Comparison of ENCODE assay signal across 8 cellular contexts in the genomic region with DNA sequence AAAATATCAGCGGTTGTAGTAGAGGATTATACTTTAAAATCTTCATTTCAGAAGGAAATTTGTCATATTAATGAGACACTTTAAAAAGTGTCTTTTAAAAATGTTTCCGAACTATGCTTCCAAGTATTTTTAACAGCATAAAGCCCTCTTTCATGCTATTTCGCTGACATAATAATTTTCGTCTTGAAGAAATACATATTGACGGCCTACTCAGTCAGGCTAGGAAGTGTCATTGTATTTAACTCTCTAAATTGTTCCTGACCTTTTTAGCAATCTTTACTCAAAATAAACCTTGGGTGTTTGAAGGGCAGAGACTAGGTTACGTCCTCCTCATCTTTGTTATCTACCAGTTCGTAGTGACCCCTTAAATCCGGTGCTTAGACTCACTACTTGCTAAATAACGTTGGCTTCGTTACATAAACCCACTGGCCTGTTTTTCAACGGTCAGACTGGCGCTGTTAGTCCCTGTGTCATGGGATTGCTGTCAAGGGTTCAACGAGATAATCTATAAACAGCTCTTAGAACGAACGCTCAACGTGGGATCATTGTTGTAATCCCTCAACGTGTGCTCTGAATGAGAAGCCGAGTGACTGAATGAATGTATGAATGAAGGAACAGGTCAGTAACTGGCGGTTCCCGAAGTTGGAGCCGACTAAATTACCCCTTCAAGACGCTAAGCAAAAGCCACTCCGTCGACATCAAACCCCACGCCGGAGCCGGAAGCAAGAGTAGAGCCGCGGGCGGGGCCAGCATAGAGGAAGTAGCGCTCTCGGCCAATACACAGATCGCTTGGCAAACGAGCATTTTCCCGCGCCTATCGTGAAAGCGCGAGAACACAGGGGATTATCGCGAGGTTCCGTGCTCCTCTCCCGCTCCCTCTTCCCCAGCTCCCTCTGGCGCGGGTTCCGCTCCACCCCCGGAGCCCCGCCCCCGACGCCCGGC. TPM values are rescaled to one million over a fixed set of nuclear protein-coding genes. Genes with fewer than 3 reads are reported as not detected.
DNase-seq lines count a peak whose midpoint lies in the region; ATAC-seq, FAIRE-seq and TF ChIP-seq lines count a peak whose summit lies in the region.

No MANE protein-coding gene starts in this region.

- H3K79me2 ChIP-seq in GM23248 (ENCODE audit: insufficient read depth) (peaks cover 45% of the 10 kb centered on the region), Karpas-422 (ENCODE audit: low read length) (peaks cover 30% of the 10 kb centered on the region)

- 1% methylated on average over 39 to 50 of the region's 51 CpGs for WGBS in GM23248 (ENCODE audit: low coverage in 1 of 2, low lambda C conversion rate in 2 of 2, missing lambda C conversion rate in 2 of 2), 2 experiments

- H3F3A ChIP-seq in GM23248 (ENCODE audit: insufficient read depth) = peaks cover 37% of the 10 kb centered on the region

- peak overlapping the region; percentile 95 for H3K4me2 ChIP-seq in GM23248 (ENCODE audit: unreplicated experiment)
- H3K4me2 ChIP-seq in Karpas-422 (ENCODE audit: low read depth, low read length, poor library complexity, severe bottlenecking) = peak overlapping the region; percentile 73

- TF ChIP-seq CTCF in fibroblast of pulmonary artery (IDR thresholded peaks at IDR 0.05; ENCODE audit: low read length, missing control alignments) (no peak), natural killer cell (IDR thresholded peaks at IDR 0.05) (no peak)

- peak; percentile 99 for DNase-seq in Daoy (ENCODE audit: low read depth)
- peak; percentile 100 for DNase-seq in GM23248
- DNase-seq in Karpas-422 = peak; percentile 100
- DNase-seq in RCC 7860 (ENCODE audit: low spot score) = peak; percentile 93
- DNase-seq in activated T-helper 1 cell treated with anti-CD3 and anti-CD28 coated beads, Interleukin-12 subunit alpha, Interleukin-12 subunit beta, Interleukin-2, Interleukin-4 antibody, amounts not matched to agents 30 ng/mL and 10 ng/mL and 1 ng/mL, durations not matched to agents 14 hours and 24 hours and 36 hours (ENCODE audit: low spot score) = peak; percentile 96
- DNase-seq in fibroblast of pulmonary artery (ENCODE audit: low read depth) = peak; percentile 100
- peak; percentile 85 for DNase-seq in natural killer cell
- peak; percentile 94 for DNase-seq in stimulated activated naive CD4-positive, alpha-beta T cell treated with Interleukin-2 at 50 U/mL for 16 hours (lab: John Stamatoyannopoulos, UW)

- H3K4me3 ChIP-seq in GM23248 (peak overlapping the region; percentile 99), Karpas-422 (ENCODE audit: low read length) (peak overlapping the region; percentile 93), fibroblast of pulmonary artery (replicated peaks; ENCODE audit: low read depth, low read length) (peak overlapping the region; percentile 78)

- no peaks in the 10 kb centered on the region for H3K27me3 Mint-ChIP-seq in activated T-helper 1 cell treated with anti-CD3 and anti-CD28 coated beads, Interleukin-12 subunit alpha, Interleukin-12 subunit beta, Interleukin-2, Interleukin-4 antibody, amounts not matched to agents 30 ng/mL and 10 ng/mL and 1 ng/mL, durations not matched to agents 14 hours and 24 hours and 36 hours (ENCODE audit: insufficient read depth)
- peaks cover 0 to 2% of the 10 kb centered on the region in 2 donors for H3K27me3 Mint-ChIP-seq in natural killer cell (ENCODE audit: low read depth in 2 of 2)

- H3K9ac ChIP-seq in GM23248 = peak overlapping the region; percentile 92
- H3K9ac ChIP-seq in Karpas-422 (ENCODE audit: low read length) = peak overlapping the region; percentile 89

- peak; percentile 66 for FAIRE-seq in RCC 7860 (lab: Jason Lieb, UNC)

- H3K4me1 Mint-ChIP-seq in activated T-helper 1 cell treated with anti-CD3 and anti-CD28 coated beads, Interleukin-12 subunit alpha, Interleukin-12 subunit beta, Interleukin-2, Interleukin-4 antibody, amounts not matched to agents 30 ng/mL and 10 ng/mL and 1 ng/mL, durations not matched to agents 14 hours and 24 hours and 36 hours (ENCODE audit: low read depth) = peaks cover 31% of the 10 kb centered on the region
- H3K4me1 Mint-ChIP-seq in natural killer cell = peaks cover 22 to 26% of the 10 kb centered on the region in 2 donors

- H3K4me1 ChIP-seq in GM23248 (ENCODE audit: insufficient read depth) = peaks cover 36% of the 10 kb centered on the region
- peaks cover 51% of the 10 kb centered on the region for H3K4me1 ChIP-seq in Karpas-422 (ENCODE audit: low read length)

- peak overlapping the region; percentile 89 for H3K4me3 Mint-ChIP-seq in activated T-helper 1 cell treated with anti-CD3 and anti-CD28 coated beads, Interleukin-12 subunit alpha, Interleukin-12 subunit beta, Interleukin-2, Interleukin-4 antibody, amounts not matched to agents 30 ng/mL and 10 ng/mL and 1 ng/mL, durations not matched to agents 14 hours and 24 hours and 36 hours
- H3K4me3 Mint-ChIP-seq in natural killer cell = peak overlapping the region; percentile 95

- intact Hi-C loops in activated T-helper 1 cell treated with anti-CD3 and anti-CD28 coated beads, Interleukin-12 subunit alpha, Interleukin-12 subunit beta, Interleukin-2, Interleukin-4 antibody, amounts not matched to agents 30 ng/mL and 10 ng/mL and 1 ng/mL, durations not matched to agents 14 hours and 24 hours and 36 hours (cut with micrococcal nuclease) = loop anchor here (1.0 to 5.0 kb wide), 9 partner anchors 10 to 1352 kb away; a partner anchor contains a TSS
- intact Hi-C loops in natural killer cell (cut with micrococcal nuclease) = loop anchor here (5.0 kb wide), 1 partner anchor 317 kb away; a partner anchor contains a TSS

- H3K27ac ChIP-seq in GM23248 (peak overlapping the region; percentile 86), Karpas-422 (ENCODE audit: low read length) (peak overlapping the region; percentile 87)

- H3K36me3 Mint-ChIP-seq in activated T-helper 1 cell treated with anti-CD3 and anti-CD28 coated beads, Interleukin-12 subunit alpha, Interleukin-12 subunit beta, Interleukin-2, Interleukin-4 antibody, amounts not matched to agents 30 ng/mL and 10 ng/mL and 1 ng/mL, durations not matched to agents 14 hours and 24 hours and 36 hours (ENCODE audit: low read depth) = peaks cover 7% of the 10 kb centered on the region
- H3K36me3 Mint-ChIP-seq in natural killer cell = no peaks in the 10 kb centered on the region

- H2AFZ ChIP-seq in GM23248 (peak overlapping the region; percentile 98), Karpas-422 (ENCODE audit: low read length) (no peak overlapping the region)

- in situ Hi-C loops in GM23248 (cut with MboI) = loop anchor here (25.0 kb wide), 1 partner anchor 1087 kb away; a partner anchor contains a TSS

- peak; percentile 96 to 98 (median 97) for ATAC-seq in natural killer cell

- peaks cover 5% of the 10 kb centered on the region for H3K9me3 Mint-ChIP-seq in activated T-helper 1 cell treated with anti-CD3 and anti-CD28 coated beads, Interleukin-12 subunit alpha, Interleukin-12 subunit beta, Interleukin-2, Interleukin-4 antibody, amounts not matched to agents 30 ng/mL and 10 ng/mL and 1 ng/mL, durations not matched to agents 14 hours and 24 hours and 36 hours
- H3K9me3 Mint-ChIP-seq in natural killer cell = no peaks in the 10 kb centered on the region

- H3K36me3 ChIP-seq in GM23248 (ENCODE audit: low read depth) (no peaks in the 10 kb centered on the region), Karpas-422 (ENCODE audit: insufficient read depth, low read length) (no peaks in the 10 kb centered on the region)

- H3K27ac Mint-ChIP-seq in activated T-helper 1 cell treated with anti-CD3 and anti-CD28 coated beads, Interleukin-12 subunit alpha, Interleukin-12 subunit beta, Interleukin-2, Interleukin-4 antibody, amounts not matched to agents 30 ng/mL and 10 ng/mL and 1 ng/mL, durations not matched to agents 14 hours and 24 hours and 36 hours = peak overlapping the region; percentile 82
- H3K27ac Mint-ChIP-seq in natural killer cell = peak overlapping the region; percentile 86 to 90

- H3K9me2 ChIP-seq in GM23248 (ENCODE audit: insufficient read depth) (no peaks in the 10 kb centered on the region), Karpas-422 (replicated peaks; ENCODE audit: insufficient read depth, low read length) (no peaks in the 10 kb centered on the region)

- H3K27me3 ChIP-seq in GM23248 (replicated peaks; ENCODE audit: insufficient read depth) = no peaks in the 10 kb centered on the region
- H3K27me3 ChIP-seq in Karpas-422 (ENCODE audit: low read length) = no peaks in the 10 kb centered on the region

- no peaks in the 10 kb centered on the region for H4K20me1 ChIP-seq in GM23248 (ENCODE audit: insufficient read depth)
- no peaks in the 10 kb centered on the region for H4K20me1 ChIP-seq in Karpas-422 (ENCODE audit: insufficient read depth, low read depth, low read length)

- H3K9me3 ChIP-seq in GM23248 (ENCODE audit: low read depth) = no peaks in the 10 kb centered on the region
- no peaks in the 10 kb centered on the region for H3K9me3 ChIP-seq in Karpas-422 (ENCODE audit: low read length)

RNA-seq across cellular contexts. Expression of a gene that starts 0.5 kb away (rescaled TPM):
- 12.1 and 17.0 TPM in 2 replicates for total RNA-seq in Daoy (2014; rRNA removed; shearing (Covaris generic))
- 15.8 and 30.8 TPM in 2 replicates for total RNA-seq in GM23248 (2014; rRNA removed; shearing (Covaris generic))
- 18.4 and 19.8 TPM in 2 replicates for polyA plus RNA-seq in GM23248 (2016; fragmentation: Nextera tagmentation; extraction: Ambion mirVana)
- total RNA-seq in Karpas-422 (2014; rRNA removed; shearing (Covaris generic); ENCODE audit: low replicate concordance) = 35.4 and 88.0 TPM in 2 replicates
- 13.6 and 14.8 TPM in 2 replicates for total RNA-seq in activated T-helper 1 cell treated with anti-CD3 and anti-CD28 coated beads, Interleukin-12 subunit alpha, Interleukin-12 subunit beta, Interleukin-2, Interleukin-4 antibody, amounts not matched to agents 30 ng/mL and 10 ng/mL and 1 ng/mL, durations not matched to agents 14 hours and 24 hours and 36 hours
- 10 to 100 TPM; 18.2 to 20.9 (median 18.7) TPM for total RNA-seq in natural killer cell

RNA-seq across cellular contexts. Expression of a gene that starts 1.4 kb away (rescaled TPM):
- 14.2 and 22.4 TPM in 2 replicates for total RNA-seq in Daoy (2014; rRNA removed; shearing (Covaris generic))
- total RNA-seq in GM23248 (2014; rRNA removed; shearing (Covaris generic)) = 18.6 and 21.0 TPM in 2 replicates
- polyA plus RNA-seq in GM23248 (2016; fragmentation: Nextera tagmentation; extraction: Ambion mirVana) = 10.0 and 10.8 TPM in 2 replicates
- 4.1 and 9.0 TPM in 2 replicates for total RNA-seq in Karpas-422 (2014; rRNA removed; shearing (Covaris generic); ENCODE audit: low replicate concordance)
- total RNA-seq in activated T-helper 1 cell treated with anti-CD3 and anti-CD28 coated beads, Interleukin-12 subunit alpha, Interleukin-12 subunit beta, Interleukin-2, Interleukin-4 antibody, amounts not matched to agents 30 ng/mL and 10 ng/mL and 1 ng/mL, durations not matched to agents 14 hours and 24 hours and 36 hours = 5.0 TPM in 2 replicates
- total RNA-seq in natural killer cell = 1 to 10 TPM in 2 of 3 donors, under 1 TPM in 1; 0.75 to 1.1 (median 1.0) TPM

Comparison
In these comparisons a context has a peak if more than half of its experiments do, and no peak if none do; other contexts are left out.
1. Peak in every context shown above with its lines: DNase-seq, ATAC-seq, H3K4me3 ChIP-seq and H3K27ac ChIP-seq.